8 cellular contexts compared by ENCODE assay signal in genomic region chr20:52242237-52243230, GRCh38. TPM values are rescaled to one million over a fixed set of nuclear protein-coding genes. Genes with fewer than 3 reads are reported as not detected.
DNase-seq lines count a peak whose midpoint lies in the region; ATAC-seq, FAIRE-seq and TF ChIP-seq lines count a peak whose summit lies in the region.

No MANE protein-coding gene starts in this region.

- peak; percentile 61 for TF ChIP-seq CTCF in colonic mucosa (IDR thresholded peaks at IDR 0.05)
- TF ChIP-seq CTCF in pancreas (IDR thresholded peaks at IDR 0.05), result peak; percentile 20 to 73 (median 65)

- H3K27ac ChIP-seq in colonic mucosa, result no peak overlapping the region
- H3K27ac ChIP-seq in pancreas, result no peak overlapping the region

- ATAC-seq in pancreas (no peak), HG03097 (IDR thresholded peaks at IDR 0.05; ENCODE audit: low FRiP score, unreplicated experiment) (no peak), GM18858 (IDR thresholded peaks at IDR 0.05; ENCODE audit: unreplicated experiment) (no peak)

- intact Hi-C loops in colonic mucosa (cut with DNase I) (loop anchor here (5.0 kb wide), 1 partner anchor 140 kb away; no protein-coding TSS in a partner anchor), pancreas (cut with DNase I) (no loop called here)

- WGBS in pancreas, 2 donors, result 46 to 53% methylated on average over 7 of the region's 7 CpGs

- no peak overlapping the region for H3K4me3 ChIP-seq in colonic mucosa
- H3K4me3 ChIP-seq in pancreas, result no peak overlapping the region

- H3K36me3 ChIP-seq in colonic mucosa (no peaks in the 10 kb centered on the region), pancreas (no peaks in the 10 kb centered on the region)

- peak; percentile 36 for DNase-seq in SIG-M5 treated with dmso at 0.1 percent for 504 hours (lab: John Stamatoyannopoulos, UW; ENCODE audit: unreplicated experiment)
- DNase-seq in SIG-M5 (lab: John Stamatoyannopoulos, UW), result no peak
- DNase-seq in NCI-H2227 treated with DMSO at 0.1 percent for 48 hours (lab: John Stamatoyannopoulos, UW), result peak; percentile 35
- DNase-seq in colonic mucosa, result no peak
- DNase-seq in pancreas, result no peak
- no peak for DNase-seq in mesenteric fat pad (ENCODE audit: low spot score)

- H3K9me3 ChIP-seq in colonic mucosa (no peaks in the 10 kb centered on the region), pancreas (no peaks in the 10 kb centered on the region)

- H3K27me3 ChIP-seq in colonic mucosa (no peaks in the 10 kb centered on the region), pancreas (no peaks in the 10 kb centered on the region)

- FAIRE-seq in pancreas (lab: Jason Lieb, UNC), result peak; percentile 96

- no peak overlapping the region for H3K9ac ChIP-seq in colonic mucosa (ENCODE audit: low read depth in 2 of 2, low read length in 2 of 2)

- H3K4me1 ChIP-seq in colonic mucosa, result no peaks in the 10 kb centered on the region
- H3K4me1 ChIP-seq in pancreas, result no peaks in the 10 kb centered on the region

RNA-seq across cellular contexts. Expression of gene ZFP64, which starts 51.0 kb away (rescaled TPM):
- total RNA-seq in colonic mucosa, result 10 to 100 TPM; 17.3 to 19.1 TPM
- total RNA-seq in pancreas, result 1 to 10 TPM; 4.8 to 9.6 (median 5.1) TPM
- 1 to 10 TPM; 3.2 to 3.3 TPM for polyA plus RNA-seq in pancreas
- 11.2 TPM for total RNA-seq in mesenteric fat pad

Comparison
In these comparisons a context has a peak if more than half of its experiments do, and no peak if none do; other contexts are left out.
1. DNase-seq: peak in SIG-M5 treated with dmso at 0.1 percent for 504 hours (single experiment) and NCI-H2227 treated with DMSO at 0.1 percent for 48 hours (single experiment); none in SIG-M5 (single experiment), colonic mucosa (single experiment), pancreas (0 of 6) and mesenteric fat pad (single experiment).